ENCODE assay signal across 12 cellular contexts in genomic region chr3:128808672-128809071, GRCh38.
DNase-seq lines count a peak whose midpoint lies in the region; ATAC-seq, FAIRE-seq and TF ChIP-seq lines count a peak whose summit lies in the region.
"Had no signal": no experiment of that assay in that cellular context is flagged by ENCODE, and none has a peak within 500 bp of the region (broad histone marks: within the 10 kb centered on the region; RNA-seq: fewer than 3 reads in every experiment).

No MANE protein-coding gene starts in this region.

- no peak for TF ChIP-seq POLR2A in Peyer's patch (IDR thresholded peaks at IDR 0.05)

- peaks cover 84% of the 10 kb centered on the region for H3K36me3 Mint-ChIP-seq in stimulated activated naive CD8-positive, alpha-beta T cell treated with anti-CD3 and anti-CD28 coated beads, Interleukin-15, Interleukin-2, amounts not matched to agents 100 ng/mL and 50 ng/mL, for 24 hours (ENCODE audit: low read depth)
- H3K36me3 Mint-ChIP-seq in naive thymus-derived CD8-positive, alpha-beta T cell = peaks cover 10 to 69% (median 31%) of the 10 kb centered on the region in 3 donors

- no peak for ATAC-seq in stimulated activated naive CD8-positive, alpha-beta T cell treated with anti-CD3 and anti-CD28 coated beads, Interleukin-15, amount 100 ng/mL, for 72 hours
- ATAC-seq in naive thymus-derived CD8-positive, alpha-beta T cell = no peak

- peaks cover 0 to 20% (median 2%) of the 10 kb centered on the region in 4 donors for H3K4me1 ChIP-seq in Peyer's patch

- H3K9me3 ChIP-seq in Peyer's patch = no peaks in the 10 kb centered on the region
- H3K9me3 ChIP-seq: MG63 had no signal

- peak overlapping the region; percentile 82 for H3K27ac Mint-ChIP-seq in stimulated activated naive CD8-positive, alpha-beta T cell treated with anti-CD3 and anti-CD28 coated beads, Interleukin-15, Interleukin-2, amounts not matched to agents 100 ng/mL and 50 ng/mL, for 24 hours
- H3K27ac Mint-ChIP-seq in stimulated activated naive CD8-positive, alpha-beta T cell treated with anti-CD3 and anti-CD28 coated beads, Interleukin-15, amount 100 ng/mL, for 72 hours = peak overlapping the region in 1 of 2 donors; percentile 74
- peak overlapping the region in 9 of 10 donors; percentile 22 to 98 (median 65) for H3K27ac Mint-ChIP-seq in naive thymus-derived CD8-positive, alpha-beta T cell

- H3K4me1 Mint-ChIP-seq in stimulated activated naive CD8-positive, alpha-beta T cell treated with anti-CD3 and anti-CD28 coated beads, Interleukin-15, Interleukin-2, amounts not matched to agents 100 ng/mL and 50 ng/mL, for 24 hours (ENCODE audit: low read depth) = peaks cover 62% of the 10 kb centered on the region
- H3K4me1 Mint-ChIP-seq in stimulated activated naive CD8-positive, alpha-beta T cell treated with anti-CD3 and anti-CD28 coated beads, Interleukin-15, amount 100 ng/mL, for 72 hours = peaks cover 58% of the 10 kb centered on the region
- peaks cover 18 to 48% (median 37%) of the 10 kb centered on the region in 4 donors for H3K4me1 Mint-ChIP-seq in naive thymus-derived CD8-positive, alpha-beta T cell

- peaks cover 0 to 62% (median 0%) of the 10 kb centered on the region in 3 donors for H3K36me3 ChIP-seq in Peyer's patch

- FAIRE-seq in RCC 7860 (lab: Jason Lieb, UNC) = no peak
- FAIRE-seq: colon, urothelium cell line had no signal

- no peaks in the 10 kb centered on the region for H3K9me3 Mint-ChIP-seq in stimulated activated naive CD8-positive, alpha-beta T cell treated with anti-CD3 and anti-CD28 coated beads, Interleukin-15, Interleukin-2, amounts not matched to agents 100 ng/mL and 50 ng/mL, for 24 hours
- H3K9me3 Mint-ChIP-seq in stimulated activated naive CD8-positive, alpha-beta T cell treated with anti-CD3 and anti-CD28 coated beads, Interleukin-15, amount 100 ng/mL, for 72 hours = no peaks in the 10 kb centered on the region
- no peaks in the 10 kb centered on the region for H3K9me3 Mint-ChIP-seq in naive thymus-derived CD8-positive, alpha-beta T cell

- POLR2A ChIA-PET in naive thymus-derived CD8-positive, alpha-beta T cell (lab: Charles Lee) = interaction anchor here (0.5 to 1.1 kb wide), 3 partner anchors 11 to 698 kb away, joined by 3 read pairs; no protein-coding TSS in a partner anchor

- H3K4me3 ChIP-seq in Peyer's patch = no peak overlapping the region
- H3K4me3 ChIP-seq: MG63 had no signal

- peak overlapping the region; percentile 82 for H3K27ac ChIP-seq in cingulate gyrus (ENCODE audit: low read depth, low read length)
- no peak overlapping the region for H3K27ac ChIP-seq in Peyer's patch

- no peak for DNase-seq in stimulated activated naive CD8-positive, alpha-beta T cell treated with anti-CD3 and anti-CD28 coated beads, Interleukin-15, amount 100 ng/mL, for 72 hours
- no peak for DNase-seq in naive thymus-derived CD8-positive, alpha-beta T cell
- DNase-seq in cerebellum (ENCODE audit: low spot score) = no peak
- DNase-seq in Peyer's patch = no peak
- no peak for DNase-seq in RCC 7860 (ENCODE audit: low spot score)
- DNase-seq in NCI-H82 treated with DMSO at 0.1 percent for 48 hours (lab: John Stamatoyannopoulos, UW; ENCODE audit: unreplicated experiment) = no peak
- DNase-seq: MG63, SW 1271 had no signal

- no peaks in the 10 kb centered on the region for H3K27me3 ChIP-seq in Peyer's patch
- H3K27me3 ChIP-seq: MG63 had no signal

- TF ChIP-seq CTCF in Peyer's patch (IDR thresholded peaks at IDR 0.05) = no peak

- no peaks in the 10 kb centered on the region for H3K27me3 Mint-ChIP-seq in stimulated activated naive CD8-positive, alpha-beta T cell treated with anti-CD3 and anti-CD28 coated beads, Interleukin-15, Interleukin-2, amounts not matched to agents 100 ng/mL and 50 ng/mL, for 24 hours
- H3K27me3 Mint-ChIP-seq in stimulated activated naive CD8-positive, alpha-beta T cell treated with anti-CD3 and anti-CD28 coated beads, Interleukin-15, amount 100 ng/mL, for 72 hours = no peaks in the 10 kb centered on the region
- H3K27me3 Mint-ChIP-seq in naive thymus-derived CD8-positive, alpha-beta T cell = no peaks in the 10 kb centered on the region

- H3K4me3 Mint-ChIP-seq in stimulated activated naive CD8-positive, alpha-beta T cell treated with anti-CD3 and anti-CD28 coated beads, Interleukin-15, Interleukin-2, amounts not matched to agents 100 ng/mL and 50 ng/mL, for 24 hours = no peak overlapping the region
- no peak overlapping the region for H3K4me3 Mint-ChIP-seq in stimulated activated naive CD8-positive, alpha-beta T cell treated with anti-CD3 and anti-CD28 coated beads, Interleukin-15, amount 100 ng/mL, for 72 hours
- H3K4me3 Mint-ChIP-seq in naive thymus-derived CD8-positive, alpha-beta T cell = no peak overlapping the region
